In the genomic region with DNA sequence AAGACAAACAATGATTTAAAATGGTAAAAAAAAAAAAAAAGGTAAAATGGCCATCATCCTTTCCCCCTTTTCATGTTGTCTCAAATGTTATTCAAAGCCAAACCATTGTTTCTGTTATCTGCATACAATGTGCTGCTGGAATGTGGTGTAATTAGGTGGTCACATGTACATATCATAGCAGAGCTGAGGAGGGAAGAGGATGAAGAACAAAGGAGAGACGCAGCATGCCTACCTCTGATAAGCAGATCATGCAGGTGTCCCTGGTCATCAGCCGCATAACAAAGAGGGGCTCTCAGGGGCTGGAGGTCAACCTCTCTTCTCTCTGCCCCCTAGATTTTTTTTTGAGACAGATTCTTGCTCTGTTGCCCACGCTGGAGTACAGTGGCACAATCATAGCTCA, we compare ENCODE assay signal across 1 cellular context.
TF ChIP-seq lines count a peak whose summit lies in the region.

No MANE protein-coding gene starts in this region.

TF ChIP-seq in GM23338, 12 proteins besides CTCF, POLR2A, EP300 and RAD21 (continued from another document):
- TF ChIP-seq, protein P1, sequence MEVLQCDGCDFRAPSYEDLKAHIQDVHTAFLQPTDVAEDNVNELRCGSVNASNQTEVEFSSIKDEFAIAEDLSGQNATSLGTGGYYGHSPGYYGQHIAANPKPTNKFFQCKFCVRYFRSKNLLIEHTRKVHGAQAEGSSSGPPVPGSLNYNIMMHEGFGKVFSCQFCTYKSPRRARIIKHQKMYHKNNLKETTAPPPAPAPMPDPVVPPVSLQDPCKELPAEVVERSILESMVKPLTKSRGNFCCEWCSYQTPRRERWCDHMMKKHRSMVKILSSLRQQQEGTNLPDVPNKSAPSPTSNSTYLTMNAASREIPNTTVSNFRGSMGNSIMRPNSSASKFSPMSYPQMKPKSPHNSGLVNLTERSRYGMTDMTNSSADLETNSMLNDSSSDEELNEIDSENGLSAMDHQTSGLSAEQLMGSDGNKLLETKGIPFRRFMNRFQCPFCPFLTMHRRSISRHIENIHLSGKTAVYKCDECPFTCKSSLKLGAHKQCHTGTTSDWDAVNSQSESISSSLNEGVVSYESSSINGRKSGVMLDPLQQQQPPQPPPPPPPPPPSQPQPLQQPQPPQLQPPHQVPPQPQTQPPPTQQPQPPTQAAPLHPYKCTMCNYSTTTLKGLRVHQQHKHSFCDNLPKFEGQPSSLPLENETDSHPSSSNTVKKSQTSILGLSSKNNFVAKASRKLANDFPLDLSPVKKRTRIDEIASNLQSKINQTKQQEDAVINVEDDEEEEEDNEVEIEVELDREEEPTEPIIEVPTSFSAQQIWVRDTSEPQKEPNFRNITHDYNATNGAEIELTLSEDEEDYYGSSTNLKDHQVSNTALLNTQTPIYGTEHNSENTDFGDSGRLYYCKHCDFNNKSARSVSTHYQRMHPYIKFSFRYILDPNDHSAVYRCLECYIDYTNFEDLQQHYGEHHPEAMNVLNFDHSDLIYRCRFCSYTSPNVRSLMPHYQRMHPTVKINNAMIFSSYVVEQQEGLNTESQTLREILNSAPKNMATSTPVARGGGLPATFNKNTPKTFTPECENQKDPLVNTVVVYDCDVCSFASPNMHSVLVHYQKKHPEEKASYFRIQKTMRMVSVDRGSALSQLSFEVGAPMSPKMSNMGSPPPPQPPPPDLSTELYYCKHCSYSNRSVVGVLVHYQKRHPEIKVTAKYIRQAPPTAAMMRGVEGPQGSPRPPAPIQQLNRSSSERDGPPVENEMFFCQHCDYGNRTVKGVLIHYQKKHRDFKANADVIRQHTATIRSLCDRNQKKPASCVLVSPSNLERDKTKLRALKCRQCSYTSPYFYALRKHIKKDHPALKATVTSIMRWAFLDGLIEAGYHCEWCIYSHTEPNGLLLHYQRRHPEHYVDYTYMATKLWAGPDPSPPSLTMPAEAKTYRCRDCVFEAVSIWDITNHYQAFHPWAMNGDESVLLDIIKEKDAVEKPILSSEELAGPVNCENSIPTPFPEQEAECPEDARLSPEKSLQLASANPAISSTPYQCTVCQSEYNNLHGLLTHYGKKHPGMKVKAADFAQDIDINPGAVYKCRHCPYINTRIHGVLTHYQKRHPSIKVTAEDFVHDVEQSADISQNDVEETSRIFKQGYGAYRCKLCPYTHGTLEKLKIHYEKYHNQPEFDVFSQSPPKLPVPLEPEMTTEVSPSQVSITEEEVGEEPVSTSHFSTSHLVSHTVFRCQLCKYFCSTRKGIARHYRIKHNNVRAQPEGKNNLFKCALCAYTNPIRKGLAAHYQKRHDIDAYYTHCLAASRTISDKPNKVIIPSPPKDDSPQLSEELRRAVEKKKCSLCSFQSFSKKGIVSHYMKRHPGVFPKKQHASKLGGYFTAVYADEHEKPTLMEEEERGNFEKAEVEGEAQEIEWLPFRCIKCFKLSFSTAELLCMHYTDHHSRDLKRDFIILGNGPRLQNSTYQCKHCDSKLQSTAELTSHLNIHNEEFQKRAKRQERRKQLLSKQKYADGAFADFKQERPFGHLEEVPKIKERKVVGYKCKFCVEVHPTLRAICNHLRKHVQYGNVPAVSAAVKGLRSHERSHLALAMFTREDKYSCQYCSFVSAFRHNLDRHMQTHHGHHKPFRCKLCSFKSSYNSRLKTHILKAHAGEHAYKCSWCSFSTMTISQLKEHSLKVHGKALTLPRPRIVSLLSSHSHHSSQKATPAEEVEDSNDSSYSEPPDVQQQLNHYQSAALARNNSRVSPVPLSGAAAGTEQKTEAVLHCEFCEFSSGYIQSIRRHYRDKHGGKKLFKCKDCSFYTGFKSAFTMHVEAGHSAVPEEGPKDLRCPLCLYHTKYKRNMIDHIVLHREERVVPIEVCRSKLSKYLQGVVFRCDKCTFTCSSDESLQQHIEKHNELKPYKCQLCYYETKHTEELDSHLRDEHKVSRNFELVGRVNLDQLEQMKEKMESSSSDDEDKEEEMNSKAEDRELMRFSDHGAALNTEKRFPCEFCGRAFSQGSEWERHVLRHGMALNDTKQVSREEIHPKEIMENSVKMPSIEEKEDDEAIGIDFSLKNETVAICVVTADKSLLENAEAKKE (CRISPR knock-in tag; IDR thresholded peaks at IDR 0.05) = no peak
- TF ChIP-seq EZH2 (IDR thresholded peaks at IDR 0.05; ENCODE audit: low read depth, unreplicated experiment) (no peak), POLR2AphosphoS5 (IDR thresholded peaks at IDR 0.05; ENCODE audit: low read depth) (no peak), ZNF331 (CRISPR knock-in tag; IDR thresholded peaks at IDR 0.05; ENCODE audit: low read depth) (no peak)
